In the genomic region with DNA sequence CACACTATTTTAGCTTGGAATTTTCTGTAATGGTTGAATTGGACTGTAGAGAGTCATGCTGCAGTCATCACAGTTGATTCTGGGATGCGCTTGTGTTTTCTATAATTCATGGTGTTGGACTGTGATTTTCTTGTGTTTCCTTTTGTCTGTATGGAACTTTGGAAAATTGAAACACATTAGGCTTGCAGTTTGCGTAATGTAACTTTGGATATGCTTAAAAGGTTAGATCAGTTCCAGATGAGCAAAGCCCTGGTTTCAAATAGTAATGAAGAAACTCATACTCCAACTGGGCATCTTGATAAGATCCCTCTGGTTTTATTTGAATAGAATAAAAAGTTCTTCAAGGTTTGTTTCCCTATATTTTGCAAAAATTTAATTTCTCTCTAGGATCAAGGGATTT, we compare ENCODE assay signal across 25 cellular contexts.
"Had no signal": no experiment of that assay in that cellular context is flagged by ENCODE, and none has a peak within 500 bp of the region (broad histone marks: within the 10 kb centered on the region; RNA-seq: fewer than 3 reads in every experiment).

No MANE protein-coding gene starts in this region.

- H3K27ac Mint-ChIP-seq: activated CD8-positive, alpha-beta T cell treated with anti-CD3 and anti-CD28 coated beads, Interleukin-2, amount 10 ng/mL, durations not matched to agents 7 days and 5 days; WTC11 had no signal

- H3K4me3 Mint-ChIP-seq: activated CD8-positive, alpha-beta T cell treated with anti-CD3 and anti-CD28 coated beads, Interleukin-2, amount 10 ng/mL, durations not matched to agents 7 days and 5 days; brain; central memory CD8-positive, alpha-beta T cell; WTC11 had no signal

- H3K4me1 Mint-ChIP-seq: central memory CD8-positive, alpha-beta T cell had no signal

- H3K36me3 Mint-ChIP-seq: brain, WTC11 had no signal

- H3K9me3 Mint-ChIP-seq: brain; central memory CD8-positive, alpha-beta T cell; WTC11 had no signal

- ATAC-seq: activated CD8-positive, alpha-beta T cell treated with anti-CD3 and anti-CD28 coated beads, Interleukin-2, amount 10 ng/mL, durations not matched to agents 7 days and 5 days; K562; Right ventricle myocardium inferior; WTC11 had no signal

- H3K27me3 Mint-ChIP-seq: brain; central memory CD8-positive, alpha-beta T cell had no signal

- H3K4me3 ChIP-seq: K562 had no signal

- DNase-seq: activated CD4-positive, alpha-beta T cell treated with anti-CD3 and anti-CD28 coated beads for 48 hours; activated CD4-positive, alpha-beta T cell treated with anti-CD3 and anti-CD28 coated beads, Interleukin-2, amount 50 U/mL, for 4 hours; activated CD4-positive, CD25-positive, alpha-beta regulatory T cell treated with anti-CD3 and anti-CD28 coated beads, Interleukin-2, amount 50 U/mL, for 72 hours; activated CD8-positive, alpha-beta memory T cell treated with anti-CD3 and anti-CD28 coated beads, Interleukin-2, amount 50 U/mL, for 48 hours; activated CD8-positive, alpha-beta T cell treated with anti-CD3 and anti-CD28 coated beads, Interleukin-2, amount 10 ng/mL, durations not matched to agents 7 days and 5 days; activated naive CD4-positive, alpha-beta T cell treated with anti-CD3 and anti-CD28 coated beads, Interleukin-2, amount 50 U/mL, for 16 hours; activated T-cell treated with anti-CD3 and anti-CD28 coated beads, Interleukin-2, amount 50 U/mL, for 1 hour; amniotic stem cell; Karpas-422; NCI-H1105 treated with DMSO at 0.1 percent for 48 hours; NCI-H146; NCI-H187 treated with DMSO at 0.1 percent for 48 hours; NCI-H2081 treated with DMSO at 0.1 percent for 48 hours; NCI-H2227 treated with DMSO at 0.1 percent for 48 hours; NCI-H446 treated with DMSO at 0.1 percent for 48 hours; NCI-H524 treated with DMSO at 0.1 percent for 48 hours; NCI-H748 treated with DMSO at 0.1 percent for 48 hours; RPMI8226; SK-N-SH; T-helper 1 cell had no signal
